In the genomic region with DNA sequence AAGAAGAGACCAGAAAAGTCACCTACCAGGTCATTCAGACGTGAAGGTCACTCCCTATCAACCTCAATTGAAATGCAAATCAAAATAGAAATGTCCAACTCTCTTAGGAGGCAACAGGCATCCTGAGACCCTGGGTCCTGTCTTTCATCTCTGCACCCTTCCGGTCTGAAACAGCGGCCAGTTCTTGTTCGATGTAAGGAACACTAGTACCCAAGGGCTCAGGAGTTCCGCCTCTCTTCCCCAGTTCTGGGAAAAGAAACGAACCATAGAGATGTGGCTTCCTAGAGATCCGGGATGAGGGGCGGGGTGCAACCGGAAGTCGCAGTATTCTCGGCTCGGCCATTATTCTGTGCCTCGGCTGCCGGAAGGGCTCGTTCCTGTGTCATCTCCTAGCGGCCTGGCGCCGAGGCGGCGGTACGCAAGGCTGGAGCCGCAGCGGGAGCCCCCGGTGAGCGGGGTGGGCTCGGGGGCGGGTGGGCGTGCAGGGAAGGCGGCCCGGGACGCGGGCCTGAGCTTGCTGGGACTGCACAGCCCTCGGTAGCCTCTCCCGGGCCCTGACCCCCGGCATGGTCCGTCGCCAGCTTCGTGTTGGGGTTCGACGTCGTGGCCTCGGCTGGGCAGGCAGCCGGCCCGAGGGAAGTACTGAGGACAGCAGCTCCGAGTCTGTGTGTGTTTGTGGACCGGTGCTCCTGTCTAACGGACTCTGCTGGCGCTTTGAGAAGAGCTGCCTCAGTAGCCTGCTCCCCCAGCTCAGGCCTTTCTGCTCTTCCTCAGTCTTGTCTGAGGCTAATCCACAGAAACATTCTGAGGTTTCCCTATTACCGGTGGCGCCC, we compare ENCODE assay signal across 8 cellular contexts. TPM values are rescaled to one million over a fixed set of nuclear protein-coding genes. Genes with fewer than 3 reads are reported as not detected.
A peak's percentile ranks its signal among the peaks of the same experiment; 100 is the strongest.
DNase-seq lines count a peak whose midpoint lies in the region; ATAC-seq and TF ChIP-seq lines count a peak whose summit lies in the region.

Gene ZNF197 (plus strand): TSS at position 341 of the 833 bp plus-strand sequence. CDS start 4,119 bp downstream, outside the sequence.

- no peak for TF ChIP-seq EP300 in gastroesophageal sphincter (IDR thresholded peaks at IDR 0.05)

- H3K4me3 ChIP-seq in gastroesophageal sphincter (peak within 1 kb of the TSS; percentile 75 to 89), neuronal stem cell (ENCODE audit: low read length in 2 of 2) (peak within 1 kb of the TSS; percentile 82 to 88)

- H3K9me3 ChIP-seq in KOPT-K1 (ENCODE audit: insufficient read depth, low read length, poor library complexity, severe bottlenecking) = no peaks in the 10 kb centered on the region
- H3K9me3 ChIP-seq in gastroesophageal sphincter = no peaks in the 10 kb centered on the region
- H3K9me3 ChIP-seq in neuronal stem cell (replicated peaks in 1 of 2; ENCODE audit: control insufficient read depth in 2 of 2, insufficient read depth in 1 of 2, low read depth in 1 of 2, low read length in 2 of 2) = no peaks in the 10 kb centered on the region

- no peak within 1 kb of the TSS for H2BK15ac ChIP-seq in neuronal stem cell (ENCODE audit: low read length)

- H3K14ac ChIP-seq in neuronal stem cell (ENCODE audit: low read length) = no peak within 1 kb of the TSS

- no peak within 1 kb of the TSS for H3K4ac ChIP-seq in neuronal stem cell (ENCODE audit: low read length)

- H2BK12ac ChIP-seq in neuronal stem cell (ENCODE audit: low read length) = no peak within 1 kb of the TSS

- H2AFZ ChIP-seq in neuronal stem cell (ENCODE audit: low read length) = peak within 1 kb of the TSS; percentile 80

- ATAC-seq in GM21786 (IDR thresholded peaks at IDR 0.05; ENCODE audit: unreplicated experiment) = peak; percentile 95
- ATAC-seq in gastroesophageal sphincter = peak; percentile 97

- no peak within 1 kb of the TSS for H4K91ac ChIP-seq in neuronal stem cell (ENCODE audit: low read depth, low read length, poor library complexity)

- H3K23ac ChIP-seq in neuronal stem cell (ENCODE audit: low read depth, low read length, poor library complexity) = peak within 1 kb of the TSS; percentile 62

- H3K27me3 ChIP-seq in gastroesophageal sphincter (no peaks in the 10 kb centered on the region), neuronal stem cell (ENCODE audit: control insufficient read depth in 3 of 3, insufficient read depth in 3 of 3, low read depth in 1 of 3, low read length in 3 of 3) (no peaks in the 10 kb centered on the region)

- no peaks in the 10 kb centered on the region for H3K79me1 ChIP-seq in neuronal stem cell (ENCODE audit: low read depth, low read length)

- peak within 1 kb of the TSS; percentile 49 for H3K18ac ChIP-seq in neuronal stem cell (ENCODE audit: low read length)

- TF ChIP-seq POLR2A in Raji (IDR thresholded peaks at IDR 0.05; ENCODE audit: insufficient read depth, low read depth, low read length) (peak; percentile 51), gastroesophageal sphincter (IDR thresholded peaks at IDR 0.05) (peak; percentile 26 to 41)

- no peak within 1 kb of the TSS for H4K8ac ChIP-seq in neuronal stem cell (ENCODE audit: low read depth, low read length)

- no peak within 1 kb of the TSS for H2BK5ac ChIP-seq in neuronal stem cell (ENCODE audit: low read length)

- H3K9ac ChIP-seq in neuronal stem cell (ENCODE audit: low read depth, low read length, poor library complexity) = peak within 1 kb of the TSS; percentile 89

- peak in 1 of 4 experiments; percentile 59 for TF ChIP-seq CTCF in gastroesophageal sphincter (IDR thresholded peaks at IDR 0.05)
- TF ChIP-seq CTCF in subcutaneous adipose tissue (IDR thresholded peaks at IDR 0.05; ENCODE audit: low read depth) = no peak

- peak within 1 kb of the TSS; percentile 61 for H2AK5ac ChIP-seq in neuronal stem cell (ENCODE audit: low read depth, low read length)

- H2BK120ac ChIP-seq in neuronal stem cell (ENCODE audit: low read depth, low read length) = no peak within 1 kb of the TSS

- H3K4me2 ChIP-seq in neuronal stem cell (ENCODE audit: insufficient read depth, low read length, poor library complexity, severe bottlenecking) = peak within 1 kb of the TSS; percentile 68

- H3K27ac ChIP-seq in KOPT-K1 (ENCODE audit: low read depth, low read length, poor library complexity, severe bottlenecking) (peak within 1 kb of the TSS; percentile 76), gastroesophageal sphincter (peak within 1 kb of the TSS; percentile 80 to 93 (median 92)), neuronal stem cell (replicated peaks; ENCODE audit: low read length) (peak within 1 kb of the TSS; percentile 82)

- peaks cover 20% of the 10 kb centered on the region for H3K36me3 ChIP-seq in KOPT-K1 (ENCODE audit: insufficient read depth, low read length)
- peaks cover 0 to 12% of the 10 kb centered on the region in 2 donors for H3K36me3 ChIP-seq in gastroesophageal sphincter
- peaks cover 5 to 39% of the 10 kb centered on the region in 2 donors for H3K36me3 ChIP-seq in neuronal stem cell (replicated peaks in 1 of 2; ENCODE audit: control insufficient read depth in 2 of 2, insufficient read depth in 2 of 2, low read length in 2 of 2)

- DNase-seq in EL (peak; percentile 95), neuronal stem cell (ENCODE audit: low spot score) (peak; percentile 86)
- DNase-seq in activated gamma-delta T cell treated with anti-CD3 and anti-CD28 coated beads, Interleukin-2, amount 50 U/mL, for 16 hours (ENCODE audit: low read depth) = peak; percentile 31

- WGBS in gastroesophageal sphincter (ENCODE audit: low coverage in 1 of 2), 2 donors = 0 to 3% methylated on average over 3 to 6 of the region's 50 CpGs
- no CpG with 5 or more reads among the region's 50 CpGs for WGBS in neuronal stem cell (ENCODE audit: extremely low coverage in 2 of 2, insufficient read length in 2 of 2, insufficient replicate concordance in 1 of 2), 2 donors

- peaks cover 10 to 47% (median 12%) of the 10 kb centered on the region in 3 donors for H3K4me1 ChIP-seq in gastroesophageal sphincter
- peaks cover 0 to 3% of the 10 kb centered on the region in 2 donors for H3K4me1 ChIP-seq in neuronal stem cell (ENCODE audit: control insufficient read depth in 2 of 2, insufficient read depth in 1 of 2, low read depth in 1 of 2, low read length in 2 of 2)

RNA-seq across cellular contexts. Expression of gene ZNF197, which starts in this region (rescaled TPM):
- total RNA-seq in gastroesophageal sphincter = 10 to 100 TPM; 17.5 to 37.8 (median 22.9) TPM
- 21.2 TPM for polyA plus RNA-seq in neuronal stem cell (2013, experiment 1 of 2)
- polyA plus RNA-seq in neuronal stem cell (2013, experiment 2 of 2) = 20.1 TPM
- 10 to 100 TPM; 13.1 to 17.4 (median 15.0) TPM for total RNA-seq in subcutaneous adipose tissue

Comparison
In these comparisons a context has a peak if more than half of its experiments do, and no peak if none do; other contexts are left out.
1. Peak in every context shown above with its lines: DNase-seq, ATAC-seq, H3K4me3 ChIP-seq and H3K27ac ChIP-seq.
2. DNase-seq: peak in every context shown above with its lines; median percentile 95 in EL; 86 in neuronal stem cell; 31 in activated gamma-delta T cell treated with anti-CD3 and anti-CD28 coated beads, Interleukin-2, amount 50 U/mL, for 16 hours.